In the genomic region with DNA sequence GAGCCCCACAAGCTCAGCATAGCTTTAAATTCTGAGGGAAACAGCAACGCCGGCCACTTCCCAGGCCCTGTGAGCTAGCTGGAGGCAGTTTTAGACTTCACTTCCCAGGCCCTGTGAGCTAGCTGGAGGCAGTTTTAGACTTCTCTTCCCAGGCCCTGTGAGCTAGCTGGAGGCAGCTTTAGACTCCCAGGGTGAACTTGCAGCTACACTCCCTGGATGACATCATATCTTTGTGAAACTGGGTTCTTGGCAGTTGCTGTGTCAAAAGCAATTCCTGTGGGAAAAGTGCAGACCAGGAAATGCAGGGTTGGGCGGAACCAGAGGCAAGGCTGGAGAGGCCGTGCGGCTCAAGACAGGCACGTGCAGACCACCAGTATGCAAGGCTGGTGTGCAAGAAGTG, we compare ENCODE assay signal across 27 cellular contexts. TPM values are rescaled to one million over a fixed set of nuclear protein-coding genes. Genes with fewer than 3 reads are reported as not detected.
DNase-seq lines count a peak whose midpoint lies in the region; ATAC-seq, FAIRE-seq and TF ChIP-seq lines count a peak whose summit lies in the region.
"Had no signal": no experiment of that assay in that cellular context is flagged by ENCODE, and none has a peak within 500 bp of the region (broad histone marks: within the 10 kb centered on the region; RNA-seq: fewer than 3 reads in every experiment).

No MANE protein-coding gene starts in this region.

- no peak overlapping the region for H3K27ac ChIP-seq in heart right ventricle
- H3K27ac ChIP-seq: C4-2B, KMS-11, upper lobe of left lung had no signal

- peak; percentile 81 for FAIRE-seq in urothelium cell line (lab: Jason Lieb, UNC)
- FAIRE-seq: GM18507 had no signal

- DNase-seq in heart right ventricle (no peak), Right ventricle myocardium superior (no peak), NCI-H2107 (lab: John Stamatoyannopoulos, UW) (peak; percentile 60), cardiac fibroblast (ENCODE audit: low read depth in 2 of 2) (peak; percentile 5 to 24), urothelium cell line (ENCODE audit: low spot score) (no peak)
- DNase-seq in activated T-cell treated with anti-CD3 and anti-CD28 coated beads, Interleukin-2, amount 50 U/mL, for 48 hours: no peak
- DNase-seq: activated CD4-positive, CD25-positive, alpha-beta regulatory T cell treated with anti-CD3 and anti-CD28 coated beads, Interleukin-2, amount 50 U/mL, for 72 hours; activated CD8-positive, alpha-beta memory T cell treated with anti-CD3 and anti-CD28 coated beads for 24 hours; activated naive CD4-positive, alpha-beta T cell treated with Interleukin-2 at 50 U/mL for 16 hours; activated T-cell treated with anti-CD3 and anti-CD28 coated beads, Interleukin-2, amount 50 U/mL, for 24 hours; amygdala; foreskin fibroblast; immature natural killer cell; MV-4-11; NCI-H2029 treated with DMSO at 0.1 percent for 48 hours; NCI-H82; T-cell; upper lobe of left lung had no signal

- intact Hi-C loops in heart right ventricle (cut with DNase I): no loop called here
- intact Hi-C loops in Right ventricle myocardium superior (cut with DNase I): no loop called here

- peaks cover 12 to 86% (median 72%) of the 10 kb centered on the region in 7 donors for H3K27me3 ChIP-seq in heart right ventricle

- peaks cover 0 to 6% (median 0%) of the 10 kb centered on the region in 9 donors for H3K4me1 ChIP-seq in heart right ventricle
- H3K4me1 ChIP-seq: upper lobe of left lung had no signal

- ATAC-seq in heart right ventricle (peak in 5 of 8 donors; percentile 39 to 63 (median 51)), Right ventricle myocardium superior (ENCODE audit: poor library complexity) (no peak), HG03045 (IDR thresholded peaks at IDR 0.05; ENCODE audit: unreplicated experiment) (no peak), GM18502 (IDR thresholded peaks at IDR 0.05; ENCODE audit: poor library complexity, unreplicated experiment) (no peak)
- ATAC-seq: sciatic nerve, T-cell had no signal

- H3K9me3 ChIP-seq in heart right ventricle: peaks cover 0 to 24% (median 12%) of the 10 kb centered on the region in 11 donors

- no peak overlapping the region for H3K4me3 ChIP-seq in heart right ventricle
- no peak overlapping the region for H3K4me3 ChIP-seq in cardiac fibroblast (replicated peaks in 1 of 2; ENCODE audit: low read depth in 2 of 2, low read length in 2 of 2)
- H3K4me3 ChIP-seq: upper lobe of left lung had no signal

- TF ChIP-seq CTCF in heart right ventricle (IDR thresholded peaks at IDR 0.05) (no peak), cardiac fibroblast (IDR thresholded peaks at IDR 0.05; ENCODE audit: low read depth, low read length) (no peak)

- 35 to 49% methylated on average over 6 of the region's 6 CpGs for WGBS in heart right ventricle, 2 donors

- H3K36me3 ChIP-seq in heart right ventricle: no peaks in the 10 kb centered on the region
- H3K36me3 ChIP-seq: upper lobe of left lung had no signal

RNA-seq across cellular contexts. Expression of gene SOX1, which starts 12.7 kb away (rescaled TPM):
- total RNA-seq in heart right ventricle (not detected), Right ventricle myocardium superior (not detected)
- polyA plus RNA-seq in heart right ventricle: not detected
- total RNA-seq: epithelial cell of proximal tubule, G401, sciatic nerve, T-cell, upper lobe of left lung had no signal
- polyA plus RNA-seq: AG04450, immature natural killer cell had no signal

Comparison
In these comparisons a context has a peak if more than half of its experiments do, and no peak if none do; other contexts are left out.
1. ATAC-seq: peak in heart right ventricle (5 of 8); none in Right ventricle myocardium superior (single experiment), HG03045 (single experiment) and GM18502 (single experiment).
2. DNase-seq: peak in NCI-H2107 (single experiment) and cardiac fibroblast (2 of 2); none in heart right ventricle (0 of 2), Right ventricle myocardium superior (single experiment), urothelium cell line (single experiment) and activated T-cell treated with anti-CD3 and anti-CD28 coated beads, Interleukin-2, amount 50 U/mL, for 48 hours (0 of 2).